In genomic region chr14:74019408-74019714, GRCh38 we compare ENCODE assay signal across 8 cellular contexts. TPM values are rescaled to one million over a fixed set of nuclear protein-coding genes. Genes with fewer than 3 reads are reported as not detected.
DNase-seq lines count a peak whose midpoint lies in the region; TF ChIP-seq lines count a peak whose summit lies in the region.

No MANE protein-coding gene starts in this region.

- H3K36me3 ChIP-seq in KOPT-K1 (ENCODE audit: insufficient read depth, low read length) = no peaks in the 10 kb centered on the region

- peaks cover 0 to 2% (median 0%) of the 10 kb centered on the region in 7 donors for H3K9me3 Mint-ChIP-seq in CD14-positive monocyte
- H3K9me3 Mint-ChIP-seq in nephron = no peaks in the 10 kb centered on the region

- H3K36me3 Mint-ChIP-seq in CD14-positive monocyte (no peaks in the 10 kb centered on the region), nephron (ENCODE audit: low read depth) (no peaks in the 10 kb centered on the region)

- H3K4me3 Mint-ChIP-seq in CD14-positive monocyte (peak overlapping the region; percentile 85 to 94), nephron (peak overlapping the region; percentile 89 to 97 (median 94))

- TF ChIP-seq CTCF in CD14-positive monocyte (IDR thresholded peaks at IDR 0.05) = no peak
- TF ChIP-seq CTCF in coronary artery (IDR thresholded peaks at IDR 0.05) = no peak
- TF ChIP-seq CTCF in nephron (IDR thresholded peaks at IDR 0.05; ENCODE audit: unreplicated experiment in 3 of 3) = no peak

- H3K9me3 ChIP-seq in KOPT-K1 (ENCODE audit: insufficient read depth, low read length, poor library complexity, severe bottlenecking) = no peaks in the 10 kb centered on the region

- H3K27me3 Mint-ChIP-seq in CD14-positive monocyte (ENCODE audit: low read depth in 3 of 3) (no peaks in the 10 kb centered on the region), nephron (ENCODE audit: low read depth) (no peaks in the 10 kb centered on the region)

- H3K27ac Mint-ChIP-seq in CD14-positive monocyte = peak overlapping the region; percentile 83 to 96 (median 94)
- peak overlapping the region; percentile 90 to 95 (median 95) for H3K27ac Mint-ChIP-seq in nephron

- DNase-seq in CD14-positive monocyte (ENCODE audit: low spot score) (no peak), coronary artery (ENCODE audit: low spot score) (no peak), NCI-H128 (lab: John Stamatoyannopoulos, UW; ENCODE audit: unreplicated experiment) (no peak), HK-2 (ENCODE audit: unreplicated experiment) (no peak), NCI-H446 treated with DMSO at 0.1 percent for 48 hours (lab: John Stamatoyannopoulos, UW) (no peak), DMS153 treated with DMSO at 0.1 percent for 48 hours (lab: John Stamatoyannopoulos, UW; ENCODE audit: unreplicated experiment) (no peak)

- H3K4me3 ChIP-seq in coronary artery = peak overlapping the region; percentile 83

- H3K4me1 Mint-ChIP-seq in CD14-positive monocyte (peaks cover 13% of the 10 kb centered on the region), nephron (peaks cover 7% of the 10 kb centered on the region)

- peak overlapping the region; percentile 82 for H3K27ac ChIP-seq in KOPT-K1 (ENCODE audit: low read depth, low read length, poor library complexity, severe bottlenecking)
- H3K27ac ChIP-seq in coronary artery = peak overlapping the region; percentile 97

- intact Hi-C loops in CD14-positive monocyte (cut with micrococcal nuclease) = loop anchor here (5.0 to 10.0 kb wide), 3 partner anchors 67 to 295 kb away; partner anchors contain the start of genes COQ6 (in 1 of the 2) and FAM161B (in 1 of the 2)

RNA-seq across cellular contexts. Expression of gene BBOF1, which starts 0.2 kb away (rescaled TPM):
- polyA plus RNA-seq in CD14-positive monocyte = under 1 TPM in 1 of 2 donors, not detected in 1; 0.94 TPM

RNA-seq across cellular contexts. Expression of gene ENTPD5, which starts 0.3 kb away (rescaled TPM):
- polyA plus RNA-seq in CD14-positive monocyte = 1 to 10 TPM; 2.3 to 2.7 TPM
